Comparison of ENCODE assay signal across 19 cellular contexts in the genomic region with DNA sequence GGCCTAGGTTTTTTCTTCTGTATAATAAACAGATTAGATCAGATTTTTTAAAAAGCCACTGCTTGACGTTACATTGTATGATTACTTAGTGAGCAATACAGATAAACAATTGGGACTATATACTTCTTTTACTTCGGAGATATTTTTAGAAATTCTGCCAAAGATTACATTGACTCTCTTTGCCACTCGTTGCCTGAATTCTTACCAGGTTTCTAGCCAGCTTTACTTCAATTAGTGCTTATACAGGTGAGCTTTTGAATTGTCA.
DNase-seq lines count a peak whose midpoint lies in the region; ATAC-seq, FAIRE-seq and TF ChIP-seq lines count a peak whose summit lies in the region.
"Had no signal": no experiment of that assay in that cellular context is flagged by ENCODE, and none has a peak within 500 bp of the region (broad histone marks: within the 10 kb centered on the region; RNA-seq: fewer than 3 reads in every experiment).

No MANE protein-coding gene starts in this region.

- H3K4me1 Mint-ChIP-seq in stimulated activated effector memory CD8-positive, alpha-beta T cell treated with anti-CD3 and anti-CD28 coated beads, Interleukin-12 subunit alpha, Interleukin-12 subunit beta, amount 100 ng/mL, for 72 hours = peaks cover 28% of the 10 kb centered on the region

- 52 to 61% methylated on average over 3 of the region's 3 CpGs for WGBS in heart right ventricle, 2 donors
- 52 to 53% methylated on average over 3 of the region's 3 CpGs for WGBS in gastroesophageal sphincter (ENCODE audit: low coverage in 1 of 2), 2 donors

- H3K36me3 ChIP-seq in heart right ventricle (peaks cover 0 to 34% (median 5%) of the 10 kb centered on the region in 9 donors), SJSA1 (peaks cover 34% of the 10 kb centered on the region), gastroesophageal sphincter (peaks cover 0 to 28% of the 10 kb centered on the region in 2 donors)
- H3K36me3 ChIP-seq: neural progenitor cell had no signal

- peaks cover 58% of the 10 kb centered on the region for H3K36me3 Mint-ChIP-seq in stimulated activated effector memory CD8-positive, alpha-beta T cell treated with anti-CD3 and anti-CD28 coated beads, Interleukin-12 subunit alpha, Interleukin-12 subunit beta, amount 100 ng/mL, for 72 hours

- intact Hi-C loops in heart right ventricle (cut with DNase I) (loop anchor here in 2 of 10 donors (10.0 kb wide), 2 partner anchors 46 to 496 kb away; no protein-coding TSS in a partner anchor), cardiac septum (cut with DNase I) (loop anchor here (10.0 kb wide), 1 partner anchor 46 kb away; no protein-coding TSS in a partner anchor)

- no peaks in the 10 kb centered on the region for H3K9me3 ChIP-seq in heart right ventricle
- H3K9me3 ChIP-seq in SJSA1 (replicated peaks) = no peaks in the 10 kb centered on the region; the same call in 1 of the 2 replicates
- H3K9me3 ChIP-seq in gastroesophageal sphincter = no peaks in the 10 kb centered on the region

- H3K4me1 ChIP-seq in heart right ventricle (peaks cover 7 to 73% (median 50%) of the 10 kb centered on the region in 9 donors), SJSA1 (replicated peaks) (peaks cover 31% of the 10 kb centered on the region), gastroesophageal sphincter (peaks cover 9 to 31% (median 10%) of the 10 kb centered on the region in 3 donors)

- no peak overlapping the region for H3K4me3 Mint-ChIP-seq in stimulated activated effector memory CD8-positive, alpha-beta T cell treated with anti-CD3 and anti-CD28 coated beads, Interleukin-12 subunit alpha, Interleukin-12 subunit beta, amount 100 ng/mL, for 72 hours
- H3K4me3 Mint-ChIP-seq: neural progenitor cell had no signal

- no peak for ATAC-seq in heart right ventricle
- no peak for ATAC-seq in gastroesophageal sphincter
- no peak for ATAC-seq in stimulated activated effector memory CD8-positive, alpha-beta T cell treated with anti-CD3 and anti-CD28 coated beads, Interleukin-12 subunit alpha, Interleukin-12 subunit beta, amount 100 ng/mL, for 72 hours
- no peak for ATAC-seq in GM18907 (IDR thresholded peaks at IDR 0.05; ENCODE audit: unreplicated experiment)
- no peak for ATAC-seq in HG02870 (IDR thresholded peaks at IDR 0.05; ENCODE audit: unreplicated experiment)

- TF ChIP-seq CTCF in heart right ventricle (IDR thresholded peaks at IDR 0.05) (no peak), gastroesophageal sphincter (IDR thresholded peaks at IDR 0.05) (no peak)

- H3K27ac ChIP-seq in heart right ventricle (peak overlapping the region in 7 of 10 donors; percentile 17 to 70 (median 45)), SJSA1 (peak overlapping the region; percentile 93), gastroesophageal sphincter (peak overlapping the region; percentile 4 to 68 (median 37))
- H3K27ac ChIP-seq: HL-60, neural progenitor cell had no signal

- TF ChIP-seq POLR2A in gastroesophageal sphincter (IDR thresholded peaks at IDR 0.05) (no peak), GM12891 (IDR thresholded peaks at IDR 0.05; ENCODE audit: low read depth, low read length) (no peak)

- H3K27me3 ChIP-seq in heart right ventricle (no peaks in the 10 kb centered on the region), SJSA1 (replicated peaks) (no peaks in the 10 kb centered on the region), gastroesophageal sphincter (no peaks in the 10 kb centered on the region)
- H3K27me3 ChIP-seq: neural progenitor cell had no signal

- no peak for TF ChIP-seq EP300 in gastroesophageal sphincter (IDR thresholded peaks at IDR 0.05)

- no peak for FAIRE-seq in GM12891 (lab: Jason Lieb, UNC)
- FAIRE-seq: frontal cortex, GM18507, TTC549 had no signal

- H3K27ac Mint-ChIP-seq in stimulated activated effector memory CD8-positive, alpha-beta T cell treated with anti-CD3 and anti-CD28 coated beads, Interleukin-12 subunit alpha, Interleukin-12 subunit beta, amount 100 ng/mL, for 72 hours = peak overlapping the region; percentile 9
- H3K27ac Mint-ChIP-seq: neural progenitor cell had no signal

- H3K4me3 ChIP-seq in heart right ventricle (no peak overlapping the region), SJSA1 (no peak overlapping the region), gastroesophageal sphincter (no peak overlapping the region)
- H3K4me3 ChIP-seq: neural progenitor cell had no signal

- no peak for DNase-seq in heart right ventricle
- DNase-seq in cardiac septum (ENCODE audit: low spot score) = no peak
- no peak for DNase-seq in SJSA1 (ENCODE audit: low read depth in 1 of 2, low spot score in 2 of 2)
- DNase-seq in stimulated activated effector memory CD8-positive, alpha-beta T cell treated with anti-CD3 and anti-CD28 coated beads, Interleukin-12 subunit alpha, Interleukin-12 subunit beta, amount 100 ng/mL, for 72 hours (ENCODE audit: low spot score in 2 of 2) = no peak
- no peak for DNase-seq in GM12891 (ENCODE audit: insufficient read length, low spot score)
- DNase-seq: ACHN; activated CD4-positive, alpha-beta T cell treated with anti-CD3 and anti-CD28 coated beads for 4 hours; C1 segment of cervical spinal cord; midbrain; NCI-H1436; NCI-H69 had no signal

- no peaks in the 10 kb centered on the region for H3K9me3 Mint-ChIP-seq in stimulated activated effector memory CD8-positive, alpha-beta T cell treated with anti-CD3 and anti-CD28 coated beads, Interleukin-12 subunit alpha, Interleukin-12 subunit beta, amount 100 ng/mL, for 72 hours
- H3K9me3 Mint-ChIP-seq: neural progenitor cell had no signal

TF ChIP-seq in GM12891, 5 proteins besides CTCF, POLR2A, EP300 and RAD21:
- no peak for TF ChIP-seq PAX5 (IDR thresholded peaks at IDR 0.05; ENCODE audit: insufficient read depth, low read length, severe bottlenecking)
- no peak for TF ChIP-seq SPI1 (IDR thresholded peaks at IDR 0.05; ENCODE audit: low read depth, low read length)
- TF ChIP-seq POLR2AphosphoS5 (IDR thresholded peaks at IDR 0.05; ENCODE audit: low read depth, low read length) = no peak
- no peak for TF ChIP-seq POU2F2 (IDR thresholded peaks at IDR 0.05; ENCODE audit: low read depth, low read length)
- TF ChIP-seq TAF1 (IDR thresholded peaks at IDR 0.05; ENCODE audit: low read depth, low read length) = no peak

Comparison
In these comparisons a context has a peak if more than half of its experiments do, and no peak if none do; other contexts are left out.
1. H3K27ac ChIP-seq: peak in every context shown above with its lines; median percentile 93 in SJSA1; 45 in heart right ventricle; 37 in gastroesophageal sphincter.